ENCODE assay signal across 1 cellular context in genomic region chr20:24577271-24577909, GRCh38.
TF ChIP-seq lines count a peak whose summit lies in the region.

No MANE protein-coding gene starts in this region.

TF ChIP-seq in HEK293, 187 proteins besides CTCF, POLR2A, EP300 and RAD21 (continued from another document):
- TF ChIP-seq, protein P1, sequence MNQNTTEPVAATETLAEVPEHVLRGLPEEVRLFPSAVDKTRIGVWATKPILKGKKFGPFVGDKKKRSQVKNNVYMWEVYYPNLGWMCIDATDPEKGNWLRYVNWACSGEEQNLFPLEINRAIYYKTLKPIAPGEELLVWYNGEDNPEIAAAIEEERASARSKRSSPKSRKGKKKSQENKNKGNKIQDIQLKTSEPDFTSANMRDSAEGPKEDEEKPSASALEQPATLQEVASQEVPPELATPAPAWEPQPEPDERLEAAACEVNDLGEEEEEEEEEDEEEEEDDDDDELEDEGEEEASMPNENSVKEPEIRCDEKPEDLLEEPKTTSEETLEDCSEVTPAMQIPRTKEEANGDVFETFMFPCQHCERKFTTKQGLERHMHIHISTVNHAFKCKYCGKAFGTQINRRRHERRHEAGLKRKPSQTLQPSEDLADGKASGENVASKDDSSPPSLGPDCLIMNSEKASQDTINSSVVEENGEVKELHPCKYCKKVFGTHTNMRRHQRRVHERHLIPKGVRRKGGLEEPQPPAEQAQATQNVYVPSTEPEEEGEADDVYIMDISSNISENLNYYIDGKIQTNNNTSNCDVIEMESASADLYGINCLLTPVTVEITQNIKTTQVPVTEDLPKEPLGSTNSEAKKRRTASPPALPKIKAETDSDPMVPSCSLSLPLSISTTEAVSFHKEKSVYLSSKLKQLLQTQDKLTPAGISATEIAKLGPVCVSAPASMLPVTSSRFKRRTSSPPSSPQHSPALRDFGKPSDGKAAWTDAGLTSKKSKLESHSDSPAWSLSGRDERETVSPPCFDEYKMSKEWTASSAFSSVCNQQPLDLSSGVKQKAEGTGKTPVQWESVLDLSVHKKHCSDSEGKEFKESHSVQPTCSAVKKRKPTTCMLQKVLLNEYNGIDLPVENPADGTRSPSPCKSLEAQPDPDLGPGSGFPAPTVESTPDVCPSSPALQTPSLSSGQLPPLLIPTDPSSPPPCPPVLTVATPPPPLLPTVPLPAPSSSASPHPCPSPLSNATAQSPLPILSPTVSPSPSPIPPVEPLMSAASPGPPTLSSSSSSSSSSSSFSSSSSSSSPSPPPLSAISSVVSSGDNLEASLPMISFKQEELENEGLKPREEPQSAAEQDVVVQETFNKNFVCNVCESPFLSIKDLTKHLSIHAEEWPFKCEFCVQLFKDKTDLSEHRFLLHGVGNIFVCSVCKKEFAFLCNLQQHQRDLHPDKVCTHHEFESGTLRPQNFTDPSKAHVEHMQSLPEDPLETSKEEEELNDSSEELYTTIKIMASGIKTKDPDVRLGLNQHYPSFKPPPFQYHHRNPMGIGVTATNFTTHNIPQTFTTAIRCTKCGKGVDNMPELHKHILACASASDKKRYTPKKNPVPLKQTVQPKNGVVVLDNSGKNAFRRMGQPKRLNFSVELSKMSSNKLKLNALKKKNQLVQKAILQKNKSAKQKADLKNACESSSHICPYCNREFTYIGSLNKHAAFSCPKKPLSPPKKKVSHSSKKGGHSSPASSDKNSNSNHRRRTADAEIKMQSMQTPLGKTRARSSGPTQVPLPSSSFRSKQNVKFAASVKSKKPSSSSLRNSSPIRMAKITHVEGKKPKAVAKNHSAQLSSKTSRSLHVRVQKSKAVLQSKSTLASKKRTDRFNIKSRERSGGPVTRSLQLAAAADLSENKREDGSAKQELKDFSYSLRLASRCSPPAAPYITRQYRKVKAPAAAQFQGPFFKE (tag by site-specific recombination; IDR thresholded peaks at IDR 0.05; ENCODE audit: borderline replicate concordance): no peak
- no peak for TF ChIP-seq ZBTB6 (tag by site-specific recombination; IDR thresholded peaks at IDR 0.05)
- TF ChIP-seq BCL6B (tag by site-specific recombination; IDR thresholded peaks at IDR 0.05): no peak
- TF ChIP-seq, protein P2, sequence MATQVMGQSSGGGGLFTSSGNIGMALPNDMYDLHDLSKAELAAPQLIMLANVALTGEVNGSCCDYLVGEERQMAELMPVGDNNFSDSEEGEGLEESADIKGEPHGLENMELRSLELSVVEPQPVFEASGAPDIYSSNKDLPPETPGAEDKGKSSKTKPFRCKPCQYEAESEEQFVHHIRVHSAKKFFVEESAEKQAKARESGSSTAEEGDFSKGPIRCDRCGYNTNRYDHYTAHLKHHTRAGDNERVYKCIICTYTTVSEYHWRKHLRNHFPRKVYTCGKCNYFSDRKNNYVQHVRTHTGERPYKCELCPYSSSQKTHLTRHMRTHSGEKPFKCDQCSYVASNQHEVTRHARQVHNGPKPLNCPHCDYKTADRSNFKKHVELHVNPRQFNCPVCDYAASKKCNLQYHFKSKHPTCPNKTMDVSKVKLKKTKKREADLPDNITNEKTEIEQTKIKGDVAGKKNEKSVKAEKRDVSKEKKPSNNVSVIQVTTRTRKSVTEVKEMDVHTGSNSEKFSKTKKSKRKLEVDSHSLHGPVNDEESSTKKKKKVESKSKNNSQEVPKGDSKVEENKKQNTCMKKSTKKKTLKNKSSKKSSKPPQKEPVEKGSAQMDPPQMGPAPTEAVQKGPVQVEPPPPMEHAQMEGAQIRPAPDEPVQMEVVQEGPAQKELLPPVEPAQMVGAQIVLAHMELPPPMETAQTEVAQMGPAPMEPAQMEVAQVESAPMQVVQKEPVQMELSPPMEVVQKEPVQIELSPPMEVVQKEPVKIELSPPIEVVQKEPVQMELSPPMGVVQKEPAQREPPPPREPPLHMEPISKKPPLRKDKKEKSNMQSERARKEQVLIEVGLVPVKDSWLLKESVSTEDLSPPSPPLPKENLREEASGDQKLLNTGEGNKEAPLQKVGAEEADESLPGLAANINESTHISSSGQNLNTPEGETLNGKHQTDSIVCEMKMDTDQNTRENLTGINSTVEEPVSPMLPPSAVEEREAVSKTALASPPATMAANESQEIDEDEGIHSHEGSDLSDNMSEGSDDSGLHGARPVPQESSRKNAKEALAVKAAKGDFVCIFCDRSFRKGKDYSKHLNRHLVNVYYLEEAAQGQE (tag by site-specific recombination; IDR thresholded peaks at IDR 0.05): peak; percentile 94
- TF ChIP-seq ZNF280C (tag by site-specific recombination; IDR thresholded peaks at IDR 0.05): no peak
- TF ChIP-seq ZFHX2 (tag by site-specific recombination; conservative IDR thresholded peaks at IDR 0.05): no peak
- no peak for TF ChIP-seq ZNF366 (tag by site-specific recombination; conservative IDR thresholded peaks at IDR 0.05)
